ENCODE assay signal across 10 cellular contexts in genomic region chrX:63746278-63746677, GRCh38. TPM values are rescaled to one million over a fixed set of nuclear protein-coding genes. Genes with fewer than 3 reads are reported as not detected.
DNase-seq lines count a peak whose midpoint lies in the region; ATAC-seq, FAIRE-seq and TF ChIP-seq lines count a peak whose summit lies in the region.
"Had no signal": no experiment of that assay in that cellular context is flagged by ENCODE, and none has a peak within 500 bp of the region (broad histone marks: within the 10 kb centered on the region; RNA-seq: fewer than 3 reads in every experiment).

No MANE protein-coding gene starts in this region.

- H3K36me3 Mint-ChIP-seq in naive thymus-derived CD8-positive, alpha-beta T cell, result peaks cover 0 to 7% (median 0%) of the 10 kb centered on the region in 3 donors

- no peak for DNase-seq in activated CD4-positive, CD25-positive, alpha-beta regulatory T cell treated with anti-CD3 and anti-CD28 coated beads, Interleukin-2, amount 50 U/mL, for 72 hours
- peak in 5 of 10 donors; percentile 17 to 45 (median 28) for DNase-seq in naive thymus-derived CD8-positive, alpha-beta T cell
- DNase-seq in GM19239 (ENCODE audit: insufficient read length, low spot score) (no peak), LoVo (ENCODE audit: low spot score) (no peak), tibial artery (no peak)
- DNase-seq: activated B cell treated with CpG ODN at 0.5 μM for 24 hours, NCI-H2081 treated with DMSO at 0.1 percent for 48 hours had no signal

- no peak for FAIRE-seq in GM19239 (lab: Jason Lieb, UNC)

- ATAC-seq in activated CD4-positive, CD25-positive, alpha-beta regulatory T cell treated with anti-CD3 and anti-CD28 coated beads, Interleukin-2, amount 50 U/mL, for 24 hours, result peak; percentile 95 to 97
- peak; percentile 80 for ATAC-seq in GM21717 (IDR thresholded peaks at IDR 0.05; ENCODE audit: unreplicated experiment)
- ATAC-seq in HG03565 (IDR thresholded peaks at IDR 0.05; ENCODE audit: unreplicated experiment), result peak; percentile 95
- ATAC-seq in naive thymus-derived CD8-positive, alpha-beta T cell, result peak; percentile 83 to 99

- H3K4me3 Mint-ChIP-seq in naive thymus-derived CD8-positive, alpha-beta T cell, result peak overlapping the region in 9 of 10 donors; percentile 15 to 61 (median 41)
- H3K4me3 Mint-ChIP-seq: activated B cell treated with CpG ODN at 0.5 μM for 24 hours had no signal

- H3K27ac ChIP-seq in tibial artery, result peak overlapping the region in 1 of 2 donors; percentile 54

- POLR2A ChIA-PET in naive thymus-derived CD8-positive, alpha-beta T cell (lab: Charles Lee), result interaction anchor here (1.3 to 2.1 kb wide), 3 partner anchors 9 to 13 kb away, joined by 4 to 17 read pairs (median 4); a partner anchor contains a TSS

- H3K36me3 ChIP-seq in tibial artery, result no peaks in the 10 kb centered on the region

- no peaks in the 10 kb centered on the region for H3K27me3 ChIP-seq in tibial artery

- TF ChIP-seq CTCF in tibial artery (IDR thresholded peaks at IDR 0.05), result no peak

- no peaks in the 10 kb centered on the region for H3K27me3 Mint-ChIP-seq in naive thymus-derived CD8-positive, alpha-beta T cell
- H3K27me3 Mint-ChIP-seq: activated B cell treated with CpG ODN at 0.5 μM for 24 hours had no signal

- H3K4me1 ChIP-seq in tibial artery, result peaks cover 0 to 78% (median 17%) of the 10 kb centered on the region in 4 donors

- intact Hi-C loops in tibial artery (cut with DNase I; ENCODE audit: low total_unique reads), result no loop called here

- H3K9me3 ChIP-seq in tibial artery, result no peaks in the 10 kb centered on the region

- no peaks in the 10 kb centered on the region for H3K9me3 Mint-ChIP-seq in naive thymus-derived CD8-positive, alpha-beta T cell
- H3K9me3 Mint-ChIP-seq: activated B cell treated with CpG ODN at 0.5 μM for 24 hours had no signal

- peaks cover 21 to 81% (median 72%) of the 10 kb centered on the region in 4 donors for H3K4me1 Mint-ChIP-seq in naive thymus-derived CD8-positive, alpha-beta T cell

- H3K4me3 ChIP-seq in tibial artery, result no peak overlapping the region

- peak overlapping the region; percentile 40 to 89 (median 72) for H3K27ac Mint-ChIP-seq in naive thymus-derived CD8-positive, alpha-beta T cell
- H3K27ac Mint-ChIP-seq: activated B cell treated with CpG ODN at 0.5 μM for 24 hours had no signal

RNA-seq across cellular contexts. Expression of gene ARHGEF9, which starts 38.7 kb away (rescaled TPM):
- 10 to 100 TPM; 30.6 to 32.9 TPM for total RNA-seq in naive thymus-derived CD8-positive, alpha-beta T cell
- polyA plus RNA-seq in naive thymus-derived CD8-positive, alpha-beta T cell, result 10 to 100 TPM in 1 of 3 donors, 1 to 10 TPM in 2; 6.7 to 10.7 (median 9.3) TPM
